ENCODE assay signal across 19 cellular contexts in the genomic region with DNA sequence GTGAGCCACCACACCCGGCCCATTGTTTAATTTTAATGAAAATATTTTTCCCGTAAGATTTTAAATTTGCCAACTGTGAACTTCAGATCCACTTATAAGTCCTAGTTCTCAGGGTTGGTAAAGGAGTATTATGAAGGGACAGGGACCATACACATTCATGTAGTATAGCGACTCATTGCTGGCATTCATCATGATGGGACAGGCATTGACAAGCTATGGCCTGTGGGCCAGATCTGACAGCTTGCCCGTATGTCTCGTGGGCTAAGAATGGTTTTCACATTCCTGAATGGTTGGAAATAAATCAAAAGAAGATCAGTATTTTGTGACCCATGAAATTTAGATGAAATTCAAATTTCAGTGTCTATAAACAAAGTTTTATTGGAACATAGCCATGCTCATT.
"Had no signal": no experiment of that assay in that cellular context is flagged by ENCODE, and none has a peak within 500 bp of the region (broad histone marks: within the 10 kb centered on the region; RNA-seq: fewer than 3 reads in every experiment).

No MANE protein-coding gene starts in this region.

- H3K9me3 ChIP-seq: colonic mucosa, ovary, transverse colon had no signal

- DNase-seq: colonic mucosa; effector CD4-positive, alpha-beta T cell; endodermal cell; glutamatergic neuron; islet precursor cell; left lung; lower lobe of right lung; mesenchymal stem cell; midbrain; nucleus accumbens; ovary; right cardiac atrium; stimulated activated CD4-positive, alpha-beta T cell treated with anti-CD3 and anti-CD28 coated beads, Interleukin-1b, Interleukin-23, amount 100 ng/mL, for 48 hours; stimulated activated CD4-positive, alpha-beta T cell treated with anti-CD3 and anti-CD28 coated beads, Interleukin-4, amount 100 ng/mL, for 24 hours; transverse colon had no signal

- H3K27ac ChIP-seq: colonic mucosa, gastroesophageal sphincter, left lung, lower lobe of right lung, neural progenitor cell, ovary, transverse colon had no signal

- H3K27me3 ChIP-seq: ovary had no signal

- H3K9ac ChIP-seq: neural progenitor cell had no signal

- H3K36me3 ChIP-seq: colonic mucosa, gastroesophageal sphincter, left lung, lower lobe of right lung, neural progenitor cell, ovary, transverse colon had no signal

- H3K4me2 ChIP-seq: neural progenitor cell had no signal

- ATAC-seq: gastroesophageal sphincter; left lung; lower lobe of right lung; natural killer cell treated with Interleukin-12 subunit alpha and Interleukin-12 subunit beta and Interleukin-15 and Interleukin-18, amount 100 ng/mL, for 72 hours; right cardiac atrium; stimulated activated memory B cell treated with anti-CD40 and anti-IgM and Interleukin-4, amounts not matched to agents 10 μg/mL and 1 μg/mL and 100 μg/mL, for 72 hours had no signal

- H3K4me1 ChIP-seq: colonic mucosa had no signal

- H2AFZ ChIP-seq: neural progenitor cell had no signal

- H3K4me3 ChIP-seq: colonic mucosa, gastroesophageal sphincter, left lung, lower lobe of right lung, neural progenitor cell, ovary, transverse colon had no signal
